In the genomic region with DNA sequence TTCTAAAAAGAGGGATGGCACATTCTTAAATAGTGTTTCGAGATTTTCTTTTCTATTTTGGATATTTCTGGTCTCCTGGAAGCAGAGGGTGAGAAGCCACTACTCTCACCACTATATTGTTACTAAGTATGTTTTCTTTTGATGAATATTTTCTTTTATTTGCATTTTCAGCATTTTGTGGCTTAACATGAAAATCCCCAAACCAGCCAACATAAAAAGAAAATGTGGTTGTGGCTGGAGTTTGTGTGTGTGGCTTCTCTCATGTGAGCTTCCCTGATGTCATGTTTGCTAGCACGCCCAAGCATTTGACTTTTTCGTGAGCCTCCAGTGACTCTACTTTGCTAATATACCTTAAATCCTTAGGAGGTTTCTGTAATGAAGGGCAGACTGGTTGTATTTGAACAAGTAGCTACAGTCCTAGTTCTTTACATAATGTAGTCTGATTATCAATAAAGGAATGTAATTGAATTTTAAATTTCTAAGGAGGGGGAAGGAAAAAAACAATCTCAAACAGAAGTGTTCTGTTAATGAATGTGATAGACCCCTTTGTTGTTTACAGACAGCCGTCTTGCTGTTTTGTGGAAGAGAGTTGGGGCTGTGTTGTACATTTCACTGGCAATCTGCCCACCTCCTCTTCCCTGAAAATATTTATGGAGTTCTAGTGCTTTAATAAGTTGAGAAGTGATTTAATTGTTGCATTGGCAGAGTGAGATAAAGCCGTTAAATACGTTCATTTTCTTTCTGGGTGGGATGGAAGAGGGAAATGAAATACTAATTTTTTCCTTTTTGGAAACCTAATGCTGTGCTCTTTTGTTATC, we compare ENCODE assay signal across 10 cellular contexts.
DNase-seq lines count a peak whose midpoint lies in the region; ATAC-seq lines count a peak whose summit lies in the region.
"Had no signal": no experiment of that assay in that cellular context is flagged by ENCODE, and none has a peak within 500 bp of the region (broad histone marks: within the 10 kb centered on the region; RNA-seq: fewer than 3 reads in every experiment).

No MANE protein-coding gene starts in this region.

- no peak overlapping the region for H2BK5ac ChIP-seq in mesendoderm (ENCODE audit: low read length)

- no peak overlapping the region for H2AK5ac ChIP-seq in mesendoderm (ENCODE audit: low read length)

- H3K27ac ChIP-seq in mesendoderm (ENCODE audit: low read depth, low read length), result no peak overlapping the region

- H4K8ac ChIP-seq in mesendoderm (ENCODE audit: low read depth, low read length), result no peak overlapping the region

- no peak overlapping the region for H3K18ac ChIP-seq in mesendoderm (ENCODE audit: low read length)

- H4K5ac ChIP-seq in mesendoderm (ENCODE audit: low read length), result no peak overlapping the region

- peak; percentile 10 to 12 for DNase-seq in activated CD4-positive, alpha-beta T cell treated with anti-CD3 and anti-CD28 coated beads, Interleukin-2, amount 50 U/mL, for 48 hours
- DNase-seq in activated CD4-positive, alpha-beta T cell treated with anti-CD3 and anti-CD28 coated beads, Interleukin-2, amount 50 U/mL, for 4 hours, result no peak
- DNase-seq in mesendoderm, result no peak
- no peak for DNase-seq in H7
- no peak for DNase-seq in NCI-H524 (lab: John Stamatoyannopoulos, UW)
- no peak for DNase-seq in stimulated activated CD4-positive, alpha-beta T cell treated with anti-CD3 and anti-CD28 coated beads, Interleukin-12 subunit alpha, Interleukin-12 subunit beta, amount 100 ng/mL, for 4 hours
- DNase-seq: NCI-H774 had no signal

- H3K56ac ChIP-seq in mesendoderm (ENCODE audit: low read length), result no peak overlapping the region

- ATAC-seq in GM21528 (IDR thresholded peaks at IDR 0.05; ENCODE audit: low FRiP score, unreplicated experiment) (peak; percentile 73), HG03378 (IDR thresholded peaks at IDR 0.05; ENCODE audit: unreplicated experiment) (peak; percentile 83)

- H3K79me1 ChIP-seq in mesendoderm (ENCODE audit: low read length), result peaks cover 2% of the 10 kb centered on the region

- H3K27me3 ChIP-seq in mesendoderm (ENCODE audit: insufficient read depth, low read length, poor library complexity), result no peaks in the 10 kb centered on the region
- no peaks in the 10 kb centered on the region for H3K27me3 ChIP-seq in H7 (ENCODE audit: control insufficient read depth, insufficient read depth, low read length)

- no peaks in the 10 kb centered on the region for H3K79me2 ChIP-seq in mesendoderm (ENCODE audit: control insufficient read depth, insufficient read depth, low read length)

- peaks cover 7% of the 10 kb centered on the region for H3K4me1 ChIP-seq in mesendoderm (ENCODE audit: control insufficient read depth, low read depth, low read length)

- H3K36me3 ChIP-seq in mesendoderm (ENCODE audit: control insufficient read depth, insufficient read depth, low read length), result no peaks in the 10 kb centered on the region
- no peaks in the 10 kb centered on the region for H3K36me3 ChIP-seq in H7 (replicated peaks; ENCODE audit: control insufficient read depth, insufficient read depth, low read length)

- no peak overlapping the region for H3K4me2 ChIP-seq in mesendoderm (ENCODE audit: low read length)

- no peak overlapping the region for H2BK120ac ChIP-seq in mesendoderm (ENCODE audit: low read depth, low read length)

- H3K9ac ChIP-seq in mesendoderm (ENCODE audit: low read length), result no peak overlapping the region

- H3K4me3 ChIP-seq in mesendoderm (ENCODE audit: low read length), result no peak overlapping the region
- no peak overlapping the region for H3K4me3 ChIP-seq in H7 (ENCODE audit: insufficient read depth, low read depth, low read length)
- H3K4me3 ChIP-seq: lung had no signal

- H2BK15ac ChIP-seq in mesendoderm (replicated peaks; ENCODE audit: low read depth), result no peak overlapping the region

- 100% methylated on average over 2 of the region's 6 CpGs for WGBS in mesendoderm (ENCODE audit: extremely low coverage, insufficient coverage, low lambda C conversion rate)

- H3K23ac ChIP-seq in mesendoderm (ENCODE audit: low read length), result no peak overlapping the region

- peak overlapping the region; percentile 36 for H3K4ac ChIP-seq in mesendoderm (ENCODE audit: low read depth, low read length)

Comparison
In these comparisons a context has a peak if more than half of its experiments do, and no peak if none do; other contexts are left out.
1. DNase-seq: peak in activated CD4-positive, alpha-beta T cell treated with anti-CD3 and anti-CD28 coated beads, Interleukin-2, amount 50 U/mL, for 48 hours (2 of 2); none in activated CD4-positive, alpha-beta T cell treated with anti-CD3 and anti-CD28 coated beads, Interleukin-2, amount 50 U/mL, for 4 hours (0 of 2), mesendoderm (single experiment), H7 (single experiment), NCI-H524 (0 of 2) and stimulated activated CD4-positive, alpha-beta T cell treated with anti-CD3 and anti-CD28 coated beads, Interleukin-12 subunit alpha, Interleukin-12 subunit beta, amount 100 ng/mL, for 4 hours (single experiment).